17 cellular contexts compared by ENCODE assay signal in the genomic region with DNA sequence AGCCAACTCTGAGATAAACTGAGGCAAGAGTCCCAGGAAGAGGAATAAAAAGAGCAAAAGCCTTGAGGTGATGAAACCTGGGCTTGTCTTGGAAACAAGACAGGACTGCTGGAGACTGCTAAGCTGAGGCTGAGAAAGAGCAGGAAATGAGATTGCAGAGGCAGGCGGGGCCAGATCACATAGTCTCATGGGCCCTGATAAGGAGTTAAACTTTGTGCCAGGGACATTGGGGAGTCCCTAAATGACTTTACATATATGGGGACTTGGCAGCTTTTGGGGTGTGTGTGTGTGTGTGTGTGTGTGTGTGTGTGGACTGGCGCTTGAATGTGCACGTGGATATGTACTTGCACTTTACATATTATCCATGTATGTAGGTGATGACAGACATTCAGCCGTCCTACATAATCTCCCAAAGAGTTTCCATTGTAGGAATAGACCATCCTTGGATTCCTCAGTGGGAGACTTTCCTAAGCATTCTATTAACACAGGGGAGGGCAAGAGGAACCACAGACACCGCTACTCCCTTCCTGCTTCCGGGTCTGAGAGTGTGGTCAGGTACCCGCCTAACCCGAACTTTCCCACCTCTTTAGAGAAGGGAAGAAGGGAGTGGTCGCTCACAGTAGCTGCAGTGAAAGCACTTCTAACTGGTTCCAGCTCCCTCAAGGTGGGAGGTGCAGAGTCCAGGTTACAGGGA.
DNase-seq lines count a peak whose midpoint lies in the region; ATAC-seq and TF ChIP-seq lines count a peak whose summit lies in the region.
"Had no signal": no experiment of that assay in that cellular context is flagged by ENCODE, and none has a peak within 500 bp of the region (broad histone marks: within the 10 kb centered on the region; RNA-seq: fewer than 3 reads in every experiment).

No MANE protein-coding gene starts in this region.

- H4K91ac ChIP-seq in neuronal stem cell (ENCODE audit: low read depth, low read length, poor library complexity), result no peak overlapping the region

- no peak overlapping the region for H3K9ac ChIP-seq in neuronal stem cell (ENCODE audit: low read depth, low read length, poor library complexity)

- H2BK15ac ChIP-seq in neuronal stem cell (ENCODE audit: low read length), result no peak overlapping the region

- no peak overlapping the region for H3K4me2 ChIP-seq in neuronal stem cell (ENCODE audit: insufficient read depth, low read length, poor library complexity, severe bottlenecking)

- WGBS in neuronal stem cell (ENCODE audit: extremely low coverage in 2 of 2, insufficient read length in 2 of 2, insufficient replicate concordance in 1 of 2), 2 donors, result no CpG with 5 or more reads among the region's 9 CpGs

- no peak for TF ChIP-seq CTCF in cardiac muscle cell (IDR thresholded peaks at IDR 0.05; ENCODE audit: low read depth, low read length)
- TF ChIP-seq CTCF in brain microvascular endothelial cell (IDR thresholded peaks at IDR 0.05; ENCODE audit: low read depth, low read length, missing control alignments), result no peak

- H3K27me3 Mint-ChIP-seq in activated CD8-positive, alpha-beta memory T cell treated with anti-CD3 and anti-CD28 coated beads, Interleukin-2, amount 10 ng/mL, durations not matched to agents 7 days and 5 days, result peaks cover 7% of the 10 kb centered on the region
- H3K27me3 Mint-ChIP-seq in activated CD4-positive, alpha-beta memory T cell treated with anti-CD3 and anti-CD28 coated beads for 36 hours, result peaks cover 4% of the 10 kb centered on the region
- H3K27me3 Mint-ChIP-seq in CD8-positive, alpha-beta memory T cell, result peaks cover 10 to 14% of the 10 kb centered on the region in 2 donors

- no peak overlapping the region for H3K4me3 ChIP-seq in cardiac muscle cell
- no peak overlapping the region for H3K4me3 ChIP-seq in neuronal stem cell (ENCODE audit: low read length in 2 of 2)
- H3K4me3 ChIP-seq in SJCRH30, result no peak overlapping the region
- H3K4me3 ChIP-seq in brain microvascular endothelial cell (ENCODE audit: low read depth, low read length), result no peak overlapping the region
- H3K4me3 ChIP-seq in CD8-positive, alpha-beta memory T cell (ENCODE audit: low read length), result no peak overlapping the region
- H3K4me3 ChIP-seq: lower lobe of right lung, uterus had no signal

- H3K9me3 Mint-ChIP-seq in activated CD8-positive, alpha-beta memory T cell treated with anti-CD3 and anti-CD28 coated beads, Interleukin-2, amount 10 ng/mL, durations not matched to agents 7 days and 5 days (ENCODE audit: low read depth), result no peaks in the 10 kb centered on the region
- H3K9me3 Mint-ChIP-seq in activated CD4-positive, alpha-beta memory T cell treated with anti-CD3 and anti-CD28 coated beads for 36 hours, result no peaks in the 10 kb centered on the region
- H3K9me3 Mint-ChIP-seq in CD8-positive, alpha-beta memory T cell, result no peaks in the 10 kb centered on the region
- H3K9me3 Mint-ChIP-seq: CD8-positive, alpha-beta T cell; nephron progenitor cell; WTC11 had no signal

- CTCF ChIA-PET in activated CD8-positive, alpha-beta memory T cell treated with anti-CD3 and anti-CD28 coated beads, Interleukin-2, amount 10 ng/mL, durations not matched to agents 7 days and 5 days (lab: Charles Lee), result no interaction called here
- CTCF ChIA-PET in activated CD4-positive, alpha-beta memory T cell treated with anti-CD3 and anti-CD28 coated beads for 36 hours (lab: Charles Lee), result interaction anchor here (0.7 kb wide), 1 partner anchor 171 kb away, joined by 3 read pairs; no protein-coding TSS in a partner anchor
- CTCF ChIA-PET in CD8-positive, alpha-beta memory T cell (lab: Charles Lee), result no interaction called here

- peak overlapping the region; percentile 1 for H3K27ac Mint-ChIP-seq in activated CD8-positive, alpha-beta memory T cell treated with anti-CD3 and anti-CD28 coated beads, Interleukin-2, amount 10 ng/mL, durations not matched to agents 7 days and 5 days
- H3K27ac Mint-ChIP-seq in activated CD4-positive, alpha-beta memory T cell treated with anti-CD3 and anti-CD28 coated beads for 36 hours, result no peak overlapping the region
- peak overlapping the region in 2 of 8 donors; percentile 47 to 79 for H3K27ac Mint-ChIP-seq in CD8-positive, alpha-beta memory T cell
- H3K27ac Mint-ChIP-seq: CD8-positive, alpha-beta T cell; nephron progenitor cell; WTC11 had no signal

- no peak overlapping the region for H2BK120ac ChIP-seq in neuronal stem cell (ENCODE audit: low read depth, low read length)

- H3K27ac ChIP-seq in cardiac muscle cell, result peak overlapping the region; percentile 45
- no peak overlapping the region for H3K27ac ChIP-seq in neuronal stem cell (replicated peaks; ENCODE audit: low read length)
- H3K27ac ChIP-seq in SJCRH30, result no peak overlapping the region
- no peak overlapping the region for H3K27ac ChIP-seq in brain microvascular endothelial cell
- no peak overlapping the region for H3K27ac ChIP-seq in CD8-positive, alpha-beta memory T cell (ENCODE audit: low read depth, low read length)
- H3K27ac ChIP-seq: lower lobe of right lung, uterus had no signal

- H3K9me3 ChIP-seq in cardiac muscle cell (ENCODE audit: low read depth) (no peaks in the 10 kb centered on the region), neuronal stem cell (replicated peaks in 1 of 2; ENCODE audit: control insufficient read depth in 2 of 2, insufficient read depth in 1 of 2, low read depth in 1 of 2, low read length in 2 of 2) (no peaks in the 10 kb centered on the region), SJCRH30 (replicated peaks) (no peaks in the 10 kb centered on the region)
- H3K9me3 ChIP-seq in CD8-positive, alpha-beta memory T cell (ENCODE audit: low read length), result no peaks in the 10 kb centered on the region
- H3K9me3 ChIP-seq: lower lobe of right lung, uterus had no signal

- H2BK5ac ChIP-seq in neuronal stem cell (ENCODE audit: low read length), result peak overlapping the region; percentile 22

- no peaks in the 10 kb centered on the region for H3K36me3 ChIP-seq in cardiac muscle cell
- no peaks in the 10 kb centered on the region for H3K36me3 ChIP-seq in neuronal stem cell (replicated peaks in 1 of 2; ENCODE audit: control insufficient read depth in 2 of 2, insufficient read depth in 2 of 2, low read length in 2 of 2)
- no peaks in the 10 kb centered on the region for H3K36me3 ChIP-seq in SJCRH30
- H3K36me3 ChIP-seq in brain microvascular endothelial cell (replicated peaks), result no peaks in the 10 kb centered on the region
- no peaks in the 10 kb centered on the region for H3K36me3 ChIP-seq in CD8-positive, alpha-beta memory T cell (ENCODE audit: insufficient read depth, low read length)
- H3K36me3 ChIP-seq: lower lobe of right lung, uterus had no signal

- H2AK5ac ChIP-seq in neuronal stem cell (ENCODE audit: low read depth, low read length), result no peak overlapping the region

- H3K23ac ChIP-seq in neuronal stem cell (ENCODE audit: low read depth, low read length, poor library complexity), result no peak overlapping the region

- POLR2A ChIA-PET in activated CD4-positive, alpha-beta memory T cell treated with anti-CD3 and anti-CD28 coated beads for 36 hours (lab: Charles Lee), result no interaction called here
- POLR2A ChIA-PET in CD8-positive, alpha-beta memory T cell (lab: Charles Lee), result no interaction called here

- ATAC-seq in activated CD8-positive, alpha-beta memory T cell treated with anti-CD3 and anti-CD28 coated beads, Interleukin-2, amount 10 ng/mL, durations not matched to agents 7 days and 5 days, result peak; percentile 51
- ATAC-seq: CD8-positive, alpha-beta T cell; lower lobe of right lung; Panc1; WTC11 had no signal

- DNase-seq in activated CD8-positive, alpha-beta memory T cell treated with anti-CD3 and anti-CD28 coated beads, Interleukin-2, amount 10 ng/mL, durations not matched to agents 7 days and 5 days, result no peak
- no peak for DNase-seq in activated CD8-positive, alpha-beta memory T cell treated with anti-CD3 and anti-CD28 coated beads, Interleukin-2, amount 50 U/mL, for 4 hours
- DNase-seq in activated CD4-positive, alpha-beta memory T cell treated with anti-CD3 and anti-CD28 coated beads for 36 hours, result peak; percentile 10
- DNase-seq in cardiac muscle cell (ENCODE audit: low read depth in 1 of 2, low spot score in 1 of 2) (peak in 1 of 2 donors; percentile 64), neuronal stem cell (ENCODE audit: low spot score) (no peak), SJCRH30 (no peak), brain microvascular endothelial cell (no peak)
- no peak for DNase-seq in CD8-positive, alpha-beta memory T cell
- DNase-seq: CD8-positive, alpha-beta T cell; lower lobe of right lung; NCI-H1105; NCI-H774; nephron progenitor cell; SW 1271; uterus had no signal

- H2BK12ac ChIP-seq in neuronal stem cell (ENCODE audit: low read length), result no peak overlapping the region

- H3K4me3 Mint-ChIP-seq in activated CD8-positive, alpha-beta memory T cell treated with anti-CD3 and anti-CD28 coated beads, Interleukin-2, amount 10 ng/mL, durations not matched to agents 7 days and 5 days, result no peak overlapping the region
- no peak overlapping the region for H3K4me3 Mint-ChIP-seq in activated CD4-positive, alpha-beta memory T cell treated with anti-CD3 and anti-CD28 coated beads for 36 hours
- H3K4me3 Mint-ChIP-seq in CD8-positive, alpha-beta memory T cell, result peak overlapping the region in 3 of 7 donors; percentile 12 to 53 (median 37)
- H3K4me3 Mint-ChIP-seq: CD8-positive, alpha-beta T cell; nephron progenitor cell; WTC11 had no signal

- H3K36me3 Mint-ChIP-seq in activated CD8-positive, alpha-beta memory T cell treated with anti-CD3 and anti-CD28 coated beads, Interleukin-2, amount 10 ng/mL, durations not matched to agents 7 days and 5 days, result no peaks in the 10 kb centered on the region
- H3K36me3 Mint-ChIP-seq in activated CD4-positive, alpha-beta memory T cell treated with anti-CD3 and anti-CD28 coated beads for 36 hours, result no peaks in the 10 kb centered on the region
- no peaks in the 10 kb centered on the region for H3K36me3 Mint-ChIP-seq in CD8-positive, alpha-beta memory T cell
- H3K36me3 Mint-ChIP-seq: CD8-positive, alpha-beta T cell; WTC11 had no signal

- H2AFZ ChIP-seq in neuronal stem cell (ENCODE audit: low read length), result no peak overlapping the region

- H3K4me1 ChIP-seq in cardiac muscle cell (ENCODE audit: low read depth) (no peaks in the 10 kb centered on the region), neuronal stem cell (ENCODE audit: control insufficient read depth in 2 of 2, insufficient read depth in 1 of 2, low read depth in 1 of 2, low read length in 2 of 2) (no peaks in the 10 kb centered on the region), SJCRH30 (no peaks in the 10 kb centered on the region)
- H3K4me1 ChIP-seq in CD8-positive, alpha-beta memory T cell (ENCODE audit: insufficient read depth, low read length), result peaks cover 8% of the 10 kb centered on the region
- H3K4me1 ChIP-seq: lower lobe of right lung, uterus had no signal

- no peak overlapping the region for H3K14ac ChIP-seq in neuronal stem cell (ENCODE audit: low read length)

- no peaks in the 10 kb centered on the region for H3K27me3 ChIP-seq in cardiac muscle cell
- no peaks in the 10 kb centered on the region for H3K27me3 ChIP-seq in neuronal stem cell (ENCODE audit: control insufficient read depth in 3 of 3, insufficient read depth in 3 of 3, low read depth in 1 of 3, low read length in 3 of 3)
- no peaks in the 10 kb centered on the region for H3K27me3 ChIP-seq in SJCRH30
- no peaks in the 10 kb centered on the region for H3K27me3 ChIP-seq in brain microvascular endothelial cell (replicated peaks)
- no peaks in the 10 kb centered on the region for H3K27me3 ChIP-seq in CD8-positive, alpha-beta memory T cell (ENCODE audit: insufficient read depth, low read length, poor library complexity, severe bottlenecking)
- H3K27me3 ChIP-seq: uterus had no signal

- peaks cover 12% of the 10 kb centered on the region for H3K4me1 Mint-ChIP-seq in activated CD8-positive, alpha-beta memory T cell treated with anti-CD3 and anti-CD28 coated beads, Interleukin-2, amount 10 ng/mL, durations not matched to agents 7 days and 5 days
- H3K4me1 Mint-ChIP-seq in activated CD4-positive, alpha-beta memory T cell treated with anti-CD3 and anti-CD28 coated beads for 36 hours (ENCODE audit: low read depth), result peaks cover 5% of the 10 kb centered on the region
- H3K4me1 Mint-ChIP-seq in CD8-positive, alpha-beta memory T cell, result peaks cover 9 to 15% (median 13%) of the 10 kb centered on the region in 3 donors
- H3K4me1 Mint-ChIP-seq: nephron progenitor cell had no signal

- H3K79me1 ChIP-seq in neuronal stem cell (ENCODE audit: low read depth, low read length), result no peaks in the 10 kb centered on the region

- in situ Hi-C loops in brain microvascular endothelial cell (cut with HindIII; ENCODE audit: low pct_ligation_motif_present, low sequenced_read_pairs), result no loop called here

- intact Hi-C loops in activated CD4-positive, alpha-beta memory T cell treated with anti-CD3 and anti-CD28 coated beads for 36 hours (cut with micrococcal nuclease), result no loop called here

- no peak overlapping the region for H3K4ac ChIP-seq in neuronal stem cell (ENCODE audit: low read length)

- no peak overlapping the region for H3K18ac ChIP-seq in neuronal stem cell (ENCODE audit: low read length)

- no peak overlapping the region for H4K8ac ChIP-seq in neuronal stem cell (ENCODE audit: low read depth, low read length)
